Comparison of ENCODE assay signal across 1 cellular context in genomic region chr15:81400640-81401236, GRCh38.
TF ChIP-seq lines count a peak whose summit lies in the region.

No MANE protein-coding gene starts in this region.

TF ChIP-seq in H1, 55 proteins besides CTCF, POLR2A, EP300 and RAD21:
- TF ChIP-seq USF2 (IDR thresholded peaks at IDR 0.05; ENCODE audit: low read length) (no peak), TBP (IDR thresholded peaks at IDR 0.05; ENCODE audit: low read depth, low read length) (no peak)
